Comparison of ENCODE assay signal across 21 cellular contexts in genomic region chr19:40245506-40246128, GRCh38. TPM values are rescaled to one million over a fixed set of nuclear protein-coding genes. Genes with fewer than 3 reads are reported as not detected.
"Had no signal": no experiment of that assay in that cellular context is flagged by ENCODE, and none has a peak within 500 bp of the region (broad histone marks: within the 10 kb centered on the region; RNA-seq: fewer than 3 reads in every experiment).

No MANE protein-coding gene starts in this region.

- DNase-seq: activated CD4-positive, alpha-beta T cell treated with anti-CD3 and anti-CD28 coated beads, Interleukin-2, amount 50 U/mL, for 4 hours; activated CD4-positive, CD25-positive, alpha-beta regulatory T cell treated with anti-CD3 and anti-CD28 coated beads, Interleukin-2, amount 50 U/mL, for 72 hours; activated effector memory CD4-positive, alpha-beta T cell treated with Interleukin-2 at 50 U/mL for 16 hours; activated T-cell treated with anti-CD3 and anti-CD28 coated beads, Interleukin-2, amount 50 U/mL, for 1 hour; colonic mucosa; effector CD8-positive, alpha-beta T cell; esophagus squamous epithelium; foreskin fibroblast; left cardiac atrium; mucosa of descending colon; nucleus accumbens; small intestine; T-helper 1 cell; T1000 had no signal

- H3K9me3 Mint-ChIP-seq: activated naive CD4-positive, alpha-beta T cell treated with anti-CD3 and anti-CD28 coated beads, Interleukin-2, amount 50 U/mL, for 24 hours; naive thymus-derived CD4-positive, alpha-beta T cell; stimulated activated naive CD8-positive, alpha-beta T cell treated with anti-CD3 and anti-CD28 coated beads, Interleukin-15, Interleukin-2, amounts not matched to agents 100 ng/mL and 50 ng/mL, for 24 hours had no signal

- H3K27me3 ChIP-seq: colonic mucosa, esophagus squamous epithelium had no signal

- H3K4me3 ChIP-seq: colonic mucosa, esophagus squamous epithelium, mucosa of descending colon had no signal

- H3K4me1 ChIP-seq: colonic mucosa had no signal

- H3K36me3 ChIP-seq: colonic mucosa had no signal

- H3K27me3 Mint-ChIP-seq: activated naive CD4-positive, alpha-beta T cell treated with anti-CD3 and anti-CD28 coated beads, Interleukin-2, amount 50 U/mL, for 24 hours; naive thymus-derived CD4-positive, alpha-beta T cell; stimulated activated naive CD8-positive, alpha-beta T cell treated with anti-CD3 and anti-CD28 coated beads, Interleukin-15, Interleukin-2, amounts not matched to agents 100 ng/mL and 50 ng/mL, for 24 hours had no signal

- ATAC-seq: mucosa of descending colon; naive thymus-derived CD4-positive, alpha-beta T cell; SK-N-SH treated with all-trans-retinoic acid at 6 μM for 48 hours had no signal

- H3K27ac ChIP-seq: colonic mucosa, esophagus squamous epithelium had no signal

- H3K27ac Mint-ChIP-seq: stimulated activated naive CD8-positive, alpha-beta T cell treated with anti-CD3 and anti-CD28 coated beads, Interleukin-15, Interleukin-2, amounts not matched to agents 100 ng/mL and 50 ng/mL, for 24 hours had no signal

- H3K9me3 ChIP-seq: colonic mucosa, esophagus squamous epithelium, mucosa of descending colon had no signal

- H3K4me3 Mint-ChIP-seq: activated naive CD4-positive, alpha-beta T cell treated with anti-CD3 and anti-CD28 coated beads, Interleukin-2, amount 50 U/mL, for 24 hours; naive thymus-derived CD4-positive, alpha-beta T cell; stimulated activated naive CD8-positive, alpha-beta T cell treated with anti-CD3 and anti-CD28 coated beads, Interleukin-15, Interleukin-2, amounts not matched to agents 100 ng/mL and 50 ng/mL, for 24 hours had no signal

RNA-seq across cellular contexts. Expression of gene CCNP, which starts 19.1 kb away (rescaled TPM):
- total RNA-seq: endothelial cell of umbilical vein, esophagus squamous epithelium, urinary bladder had no signal
- polyA plus RNA-seq: endothelial cell of umbilical vein; naive thymus-derived CD4-positive, alpha-beta T cell had no signal

RNA-seq across cellular contexts. Expression of gene TTC9B, which starts 27.4 kb away (rescaled TPM):
- total RNA-seq: endothelial cell of umbilical vein; esophagus squamous epithelium; left cardiac atrium; naive thymus-derived CD4-positive, alpha-beta T cell; posterior vena cava had no signal
- polyA plus RNA-seq: endothelial cell of umbilical vein; naive thymus-derived CD4-positive, alpha-beta T cell had no signal
